Comparison of ENCODE assay signal across 31 cellular contexts in genomic region chr6:169574420-169574819, GRCh38.
"Had no signal": no experiment of that assay in that cellular context is flagged by ENCODE, and none has a peak within 500 bp of the region (broad histone marks: within the 10 kb centered on the region; RNA-seq: fewer than 3 reads in every experiment).

No MANE protein-coding gene starts in this region.

- H3K9ac ChIP-seq: neural progenitor cell had no signal

- H3K4me1 ChIP-seq: heart right ventricle, left lung, lower lobe of right lung, neural progenitor cell, prostate gland, stomach, testis, transverse colon, upper lobe of left lung had no signal

- H3K4me3 Mint-ChIP-seq: mesothelial cell of epicardium; natural killer cell; nephron progenitor cell; neural progenitor cell; stimulated activated naive B cell treated with anti-CD40 and anti-IgM and Interleukin-4, amounts not matched to agents 10 μg/mL and 1 μg/mL and 100 μg/mL, for 72 hours had no signal

- H3K4me1 Mint-ChIP-seq: nephron progenitor cell, neural progenitor cell had no signal

- H3K27me3 Mint-ChIP-seq: naive B cell; stimulated activated naive B cell treated with anti-CD40 and anti-IgM and Interleukin-4, amounts not matched to agents 10 μg/mL and 1 μg/mL and 100 μg/mL, for 72 hours had no signal

- H3K36me3 Mint-ChIP-seq: natural killer cell had no signal

- H3K36me3 ChIP-seq: heart right ventricle, left lung, lower lobe of right lung, neural progenitor cell, ovary, prostate gland, stomach, thyroid gland, transverse colon, upper lobe of left lung had no signal

- ATAC-seq: heart right ventricle; left colon; left lung; lower lobe of right lung; natural killer cell; right cardiac atrium; sciatic nerve; stimulated activated naive B cell treated with anti-CD40 and anti-IgM and Interleukin-4, amounts not matched to agents 10 μg/mL and 1 μg/mL and 100 μg/mL, for 72 hours; stimulated activated naive CD8-positive, alpha-beta T cell treated with anti-CD3 and anti-CD28 coated beads, Interleukin-15, Interleukin-2, amounts not matched to agents 100 U/mL and 50 U/mL, for 24 hours had no signal

- H3K9me3 ChIP-seq: heart right ventricle, lower lobe of right lung, ovary, prostate gland, stomach, testis, thyroid gland, transverse colon, upper lobe of left lung had no signal

- FAIRE-seq: keratinocyte, urothelium cell line had no signal

- DNase-seq: heart right ventricle; left colon; left lung; lower lobe of right lung; mammary epithelial cell; mesendoderm; naive B cell; natural killer cell; nephron progenitor cell; ovary; retina; right cardiac atrium; stimulated activated CD4-positive, alpha-beta T cell treated with anti-CD3 and anti-CD28 coated beads, Interleukin-12 subunit alpha, Interleukin-12 subunit beta, amount 100 ng/mL, for 4 hours; stimulated activated CD4-positive, alpha-beta T cell treated with anti-CD3 and anti-CD28 coated beads, Interleukin-15, amount 100 ng/mL, for 24 hours; stimulated activated CD4-positive, alpha-beta T cell treated with anti-CD3 and anti-CD28 coated beads, Interleukin-2, amount 100 ng/mL, for 24 hours; stimulated activated CD4-positive, alpha-beta T cell treated with anti-CD3 and anti-CD28 coated beads, Interleukin-4, amount 100 ng/mL, for 1 hour; stimulated activated naive B cell treated with anti-CD40 and anti-IgM and Interleukin-4, amounts not matched to agents 10 μg/mL and 1 μg/mL and 100 μg/mL, for 72 hours; stimulated activated naive CD8-positive, alpha-beta T cell treated with anti-CD3 and anti-CD28 coated beads, Interleukin-15, Interleukin-2, amounts not matched to agents 100 U/mL and 50 U/mL, for 24 hours; stomach; testis; thyroid gland; transverse colon had no signal

- H3K27ac Mint-ChIP-seq: mesothelial cell of epicardium; naive B cell; natural killer cell; nephron progenitor cell; neural progenitor cell; stimulated activated naive B cell treated with anti-CD40 and anti-IgM and Interleukin-4, amounts not matched to agents 10 μg/mL and 1 μg/mL and 100 μg/mL, for 72 hours had no signal

- H3K27ac ChIP-seq: heart right ventricle, hepatocyte, left lung, lower lobe of right lung, neural progenitor cell, ovary, prostate gland, skin epidermis, stomach, testis, thyroid gland, transverse colon, upper lobe of left lung had no signal

- H3K9me3 Mint-ChIP-seq: natural killer cell, neural progenitor cell had no signal

- H3K4me3 ChIP-seq: heart right ventricle, hepatocyte, left lung, lower lobe of right lung, neural progenitor cell, ovary, prostate gland, skin epidermis, stomach, testis, thyroid gland, transverse colon, upper lobe of left lung had no signal
